ENCODE assay signal across 19 cellular contexts in genomic region chr14:70753518-70753953, GRCh38. TPM values are rescaled to one million over a fixed set of nuclear protein-coding genes. Genes with fewer than 3 reads are reported as not detected.
A peak's percentile ranks its signal among the peaks of the same experiment; 100 is the strongest.
DNase-seq lines count a peak whose midpoint lies in the region; ATAC-seq and TF ChIP-seq lines count a peak whose summit lies in the region.
"Had no signal": no experiment of that assay in that cellular context is flagged by ENCODE, and none has a peak within 500 bp of the region (broad histone marks: within the 10 kb centered on the region; RNA-seq: fewer than 3 reads in every experiment).

No MANE protein-coding gene starts in this region.

- no peaks in the 10 kb centered on the region for H3K79me2 ChIP-seq in trophoblast cell (ENCODE audit: control insufficient read depth, insufficient read depth, low read length, poor library complexity)

- BruUV-seq in Caco-2 (replicated peaks; lab: Mats Ljungman, UMichigan) = no TSS peak

- no peak overlapping the region for H2BK12ac ChIP-seq in trophoblast cell (ENCODE audit: low read length)

- ATAC-seq in left colon (peak; percentile 97), sciatic nerve (no peak)
- ATAC-seq in stimulated activated effector memory CD8-positive, alpha-beta T cell treated with anti-CD3 and anti-CD28 coated beads, Interleukin-12 subunit alpha, Interleukin-12 subunit beta, amount 100 ng/mL, for 72 hours = no peak
- ATAC-seq: K562; stimulated activated memory B cell treated with anti-CD40 and anti-IgM and Interleukin-4, amounts not matched to agents 10 μg/mL and 1 μg/mL and 100 μg/mL, for 72 hours had no signal

- H3K27me3 ChIP-seq in Caco-2 (replicated peaks; ENCODE audit: control insufficient read depth, insufficient read depth, low read length) = no peaks in the 10 kb centered on the region
- no peaks in the 10 kb centered on the region for H3K27me3 ChIP-seq in trophoblast cell (ENCODE audit: insufficient read depth, low read length)
- no peaks in the 10 kb centered on the region for H3K27me3 ChIP-seq in esophagus squamous epithelium
- no peaks in the 10 kb centered on the region for H3K27me3 ChIP-seq in dorsolateral prefrontal cortex
- H3K27me3 ChIP-seq: transverse colon had no signal

- H2BK5ac ChIP-seq in trophoblast cell (ENCODE audit: low read depth, low read length, poor library complexity) = no peak overlapping the region

- H3K36me3 ChIP-seq in Caco-2 (ENCODE audit: control insufficient read depth, insufficient read depth, low read length) = no peaks in the 10 kb centered on the region
- H3K36me3 ChIP-seq in trophoblast cell (ENCODE audit: control insufficient read depth in 1 of 2, insufficient read depth in 2 of 2, low read length in 2 of 2) = peaks cover 2 to 18% of the 10 kb centered on the region in 2 experiments
- H3K36me3 ChIP-seq in esophagus squamous epithelium = peaks cover 0 to 35% (median 0%) of the 10 kb centered on the region in 3 donors
- H3K36me3 ChIP-seq: neutrophil, transverse colon had no signal

- H3K14ac ChIP-seq in trophoblast cell (ENCODE audit: low read length) = no peak overlapping the region

- peak overlapping the region; percentile 53 for H3K4me3 Mint-ChIP-seq in Caco-2 (ENCODE audit: unreplicated experiment)
- no peak overlapping the region for H3K4me3 Mint-ChIP-seq in stimulated activated effector memory CD8-positive, alpha-beta T cell treated with anti-CD3 and anti-CD28 coated beads, Interleukin-12 subunit alpha, Interleukin-12 subunit beta, amount 100 ng/mL, for 72 hours
- H3K4me3 Mint-ChIP-seq: CD14-positive monocyte; dendritic cell treated with granulocyte-macrophage colony-stimulating factor and Interleukin-4, amounts not matched to agents 40 ng/mL and 50 ng/mL, for 4 days; stimulated activated memory B cell treated with anti-CD40 and anti-IgM and Interleukin-4, amounts not matched to agents 10 μg/mL and 1 μg/mL and 100 μg/mL, for 72 hours had no signal

- H2BK120ac ChIP-seq in trophoblast cell (ENCODE audit: insufficient read depth, low read length, poor library complexity) = no peak overlapping the region

- POLR2A ChIA-PET in Caco-2 (lab: Charles Lee) = interaction anchor here (0.6 to 1.4 kb wide), 4 partner anchors 23 to 200 kb away, joined by 4 to 11 read pairs (median 6); partner anchors contain the start of gene MAP3K9

- no peak overlapping the region for H3K18ac ChIP-seq in trophoblast cell (ENCODE audit: low read length)

- no peak overlapping the region for H4K12ac ChIP-seq in trophoblast cell (ENCODE audit: low read depth, low read length)

- TF ChIP-seq POLR2A in esophagus squamous epithelium (IDR thresholded peaks at IDR 0.05) = no peak

- H3K27ac ChIP-seq in trophoblast cell (ENCODE audit: low read depth, low read length) (peak overlapping the region; percentile 7), esophagus squamous epithelium (no peak overlapping the region), dorsolateral prefrontal cortex (no peak overlapping the region)
- H3K27ac ChIP-seq: neutrophil, transverse colon had no signal

- intact Hi-C loops in Caco-2 (cut with micrococcal nuclease; ENCODE audit: unreplicated experiment) = loop anchor here (1.0 to 2.0 kb wide), 4 partner anchors 36 to 111 kb away; partner anchors contain the start of gene MAP3K9
- intact Hi-C loops in left colon (cut with DNase I, micrococcal nuclease) = no loop called here
- intact Hi-C loops in esophagus squamous epithelium (cut with DNase I) = no loop called here
- intact Hi-C loops in sciatic nerve (cut with DNase I) = no loop called here
- intact Hi-C loops in dorsolateral prefrontal cortex (cut with DNase I) = no loop called here

- no peak overlapping the region for H3K23ac ChIP-seq in trophoblast cell (ENCODE audit: low read length)

- H3K27me3 Mint-ChIP-seq in Caco-2 (ENCODE audit: insufficient read depth, unreplicated experiment) = no peaks in the 10 kb centered on the region
- H3K27me3 Mint-ChIP-seq: dendritic cell treated with granulocyte-macrophage colony-stimulating factor and Interleukin-4, amounts not matched to agents 40 ng/mL and 50 ng/mL, for 4 days; stimulated activated memory B cell treated with anti-CD40 and anti-IgM and Interleukin-4, amounts not matched to agents 10 μg/mL and 1 μg/mL and 100 μg/mL, for 72 hours had no signal

- H3K36me3 Mint-ChIP-seq in Caco-2 (ENCODE audit: insufficient read depth, unreplicated experiment) = peaks cover 22% of the 10 kb centered on the region
- H3K36me3 Mint-ChIP-seq in stimulated activated effector memory CD8-positive, alpha-beta T cell treated with anti-CD3 and anti-CD28 coated beads, Interleukin-12 subunit alpha, Interleukin-12 subunit beta, amount 100 ng/mL, for 72 hours = peaks cover 5% of the 10 kb centered on the region
- H3K36me3 Mint-ChIP-seq: CD14-positive monocyte had no signal

- TF ChIP-seq CTCF in Caco-2 (IDR thresholded peaks at IDR 0.05; ENCODE audit: insufficient read depth in 1 of 2, low read depth in 1 of 2, low read length in 1 of 2, severe bottlenecking in 1 of 2, unreplicated experiment in 1 of 2) (no peak), esophagus squamous epithelium (IDR thresholded peaks at IDR 0.05) (no peak), dorsolateral prefrontal cortex (IDR thresholded peaks at IDR 0.05 in 54 of 56, conservative IDR thresholded peaks at IDR 0.05 in 2 of 56; ENCODE audit: low read depth in 1 of 56, partially characterized antibody in 56 of 56) (no peak)

- H3K9me3 ChIP-seq in Caco-2 (no peaks in the 10 kb centered on the region), trophoblast cell (ENCODE audit: insufficient read depth, low read depth, low read length) (no peaks in the 10 kb centered on the region), esophagus squamous epithelium (no peaks in the 10 kb centered on the region)
- H3K9me3 ChIP-seq: neutrophil, transverse colon had no signal

- H3K9me3 Mint-ChIP-seq in Caco-2 (ENCODE audit: unreplicated experiment) = no peaks in the 10 kb centered on the region
- no peaks in the 10 kb centered on the region for H3K9me3 Mint-ChIP-seq in stimulated activated effector memory CD8-positive, alpha-beta T cell treated with anti-CD3 and anti-CD28 coated beads, Interleukin-12 subunit alpha, Interleukin-12 subunit beta, amount 100 ng/mL, for 72 hours
- H3K9me3 Mint-ChIP-seq: dendritic cell treated with granulocyte-macrophage colony-stimulating factor and Interleukin-4, amounts not matched to agents 40 ng/mL and 50 ng/mL, for 4 days; stimulated activated memory B cell treated with anti-CD40 and anti-IgM and Interleukin-4, amounts not matched to agents 10 μg/mL and 1 μg/mL and 100 μg/mL, for 72 hours had no signal

- no peak overlapping the region for H3K4me3 ChIP-seq in Caco-2 (ENCODE audit: low read depth, low read length)
- H3K4me3 ChIP-seq in trophoblast cell (ENCODE audit: low read depth, low read length) = no peak overlapping the region
- H3K4me3 ChIP-seq in esophagus squamous epithelium = no peak overlapping the region
- no peak overlapping the region for H3K4me3 ChIP-seq in dorsolateral prefrontal cortex
- H3K4me3 ChIP-seq: K562, transverse colon had no signal

- H3K9ac ChIP-seq in trophoblast cell (ENCODE audit: low read length) = no peak overlapping the region

- H3K4ac ChIP-seq in trophoblast cell (ENCODE audit: low read depth, low read length) = no peak overlapping the region

- DNase-seq in Caco-2 = peak; percentile 91 to 94
- DNase-seq in NCI-H526 treated with DMSO at 0.1 percent for 48 hours (lab: John Stamatoyannopoulos, UW) = peak; percentile 29
- DNase-seq in left colon = no peak
- no peak for DNase-seq in trophoblast cell
- no peak for DNase-seq in esophagus squamous epithelium (lab: John Stamatoyannopoulos, UW)
- no peak for DNase-seq in sciatic nerve (ENCODE audit: low spot score)
- DNase-seq in stimulated activated effector memory CD8-positive, alpha-beta T cell treated with anti-CD3 and anti-CD28 coated beads, Interleukin-12 subunit alpha, Interleukin-12 subunit beta, amount 100 ng/mL, for 72 hours (ENCODE audit: low spot score in 2 of 2) = no peak
- DNase-seq in dorsolateral prefrontal cortex = no peak
- DNase-seq: activated CD4-positive, alpha-beta T cell treated with anti-CD3 and anti-CD28 coated beads for 4 hours; activated CD8-positive, alpha-beta memory T cell treated with anti-CD3 and anti-CD28 coated beads, Interleukin-2, amount 50 U/mL, for 4 hours; DMS79 treated with DMSO at 0.1 percent for 48 hours; NCI-H2081; retina; transverse colon had no signal

- peak overlapping the region; percentile 84 for H3K27ac Mint-ChIP-seq in Caco-2 (ENCODE audit: unreplicated experiment)
- H3K27ac Mint-ChIP-seq in stimulated activated effector memory CD8-positive, alpha-beta T cell treated with anti-CD3 and anti-CD28 coated beads, Interleukin-12 subunit alpha, Interleukin-12 subunit beta, amount 100 ng/mL, for 72 hours = no peak overlapping the region
- H3K27ac Mint-ChIP-seq: CD14-positive monocyte; dendritic cell treated with granulocyte-macrophage colony-stimulating factor and Interleukin-4, amounts not matched to agents 40 ng/mL and 50 ng/mL, for 4 days; stimulated activated memory B cell treated with anti-CD40 and anti-IgM and Interleukin-4, amounts not matched to agents 10 μg/mL and 1 μg/mL and 100 μg/mL, for 72 hours had no signal

- H3K4me1 ChIP-seq in Caco-2 (peaks cover 41% of the 10 kb centered on the region), trophoblast cell (ENCODE audit: control insufficient read depth in 1 of 2, insufficient read depth in 2 of 2, low read length in 2 of 2) (peaks cover 9 to 16% of the 10 kb centered on the region in 2 experiments), esophagus squamous epithelium (peaks cover 0 to 16% (median 6%) of the 10 kb centered on the region in 3 donors)

- H3K79me1 ChIP-seq in trophoblast cell (ENCODE audit: low read length) = no peaks in the 10 kb centered on the region

- no peak overlapping the region for H4K8ac ChIP-seq in trophoblast cell (ENCODE audit: low read depth, low read length)

- peaks cover 26% of the 10 kb centered on the region for H3K4me1 Mint-ChIP-seq in Caco-2 (ENCODE audit: low read depth, unreplicated experiment)
- no peaks in the 10 kb centered on the region for H3K4me1 Mint-ChIP-seq in stimulated activated effector memory CD8-positive, alpha-beta T cell treated with anti-CD3 and anti-CD28 coated beads, Interleukin-12 subunit alpha, Interleukin-12 subunit beta, amount 100 ng/mL, for 72 hours
- H3K4me1 Mint-ChIP-seq: CD14-positive monocyte; stimulated activated memory B cell treated with anti-CD40 and anti-IgM and Interleukin-4, amounts not matched to agents 10 μg/mL and 1 μg/mL and 100 μg/mL, for 72 hours had no signal

- no peak overlapping the region for H2AFZ ChIP-seq in trophoblast cell (ENCODE audit: insufficient read depth, low read length, poor library complexity)

- no peak overlapping the region for H3K4me2 ChIP-seq in trophoblast cell (ENCODE audit: low read length)

- H4K91ac ChIP-seq in trophoblast cell (ENCODE audit: low read depth, low read length) = no peak overlapping the region

- CTCF ChIA-PET in Caco-2 (lab: Charles Lee) = interaction anchor here (0.6 to 1.1 kb wide), 4 partner anchors 33 to 154 kb away, joined by 3 to 9 read pairs (median 4); partner anchors contain the start of genes MAP3K9 and PCNX1

- no CpG with 5 or more reads among the region's 4 CpGs for WGBS in trophoblast cell (ENCODE audit: extremely low coverage, insufficient coverage, insufficient read length)
- 85 to 89% methylated on average over 3 to 4 of the region's 4 CpGs for WGBS in esophagus squamous epithelium, 2 donors

- no peak overlapping the region for H2AK5ac ChIP-seq in trophoblast cell (ENCODE audit: low read length)

RNA-seq across cellular contexts. Expression of gene MAP3K9, which starts 55.8 kb away (rescaled TPM):
- total RNA-seq in Caco-2 (2022) (19.5 and 20.3 TPM in 2 replicates), left colon (10 to 100 TPM; 10.0 to 12.4 TPM), esophagus squamous epithelium (10 to 100 TPM in 3 of 4 donors, 1 to 10 TPM in 1; 8.1 to 34.0 (median 14.7) TPM), sciatic nerve (0.36 TPM), dorsolateral prefrontal cortex (10 to 100 TPM; 15.0 to 67.8 (median 45.0) TPM)
- 6.7 TPM in 2 replicates for polyA plus RNA-seq in trophoblast cell (2013)
- polyA plus RNA-seq: CD14-positive monocyte had no signal

Comparison
In these comparisons a context has a peak if more than half of its experiments do, and no peak if none do; other contexts are left out.
1. DNase-seq: peak in Caco-2 (2 of 2) and NCI-H526 treated with DMSO at 0.1 percent for 48 hours (single experiment); none in left colon (0 of 2), trophoblast cell (0 of 2), esophagus squamous epithelium (single experiment), sciatic nerve (single experiment), stimulated activated effector memory CD8-positive, alpha-beta T cell treated with anti-CD3 and anti-CD28 coated beads, Interleukin-12 subunit alpha, Interleukin-12 subunit beta, amount 100 ng/mL, for 72 hours (0 of 2) and dorsolateral prefrontal cortex (0 of 10).